Comparison of ENCODE assay signal across 18 cellular contexts in genomic region chr7:106222545-106222944, GRCh38.
"Had no signal": no experiment of that assay in that cellular context is flagged by ENCODE, and none has a peak within 500 bp of the region (broad histone marks: within the 10 kb centered on the region; RNA-seq: fewer than 3 reads in every experiment).

No MANE protein-coding gene starts in this region.

- H3K4me3 Mint-ChIP-seq: effector memory CD8-positive, alpha-beta T cell; immature natural killer cell; natural killer cell treated with Interleukin-12 subunit alpha and Interleukin-12 subunit beta and Interleukin-15 and Interleukin-18, amount 100 ng/mL, for 72 hours; neural progenitor cell had no signal

- H3K9ac ChIP-seq: neural progenitor cell had no signal

- H3K4me2 ChIP-seq: neural progenitor cell had no signal

- H3K4me1 ChIP-seq: neural progenitor cell had no signal

- H3K36me3 Mint-ChIP-seq: immature natural killer cell; natural killer cell treated with Interleukin-12 subunit alpha and Interleukin-12 subunit beta and Interleukin-15 and Interleukin-18, amount 100 ng/mL, for 72 hours; neural progenitor cell had no signal

- DNase-seq: effector memory CD8-positive, alpha-beta T cell; esophagus squamous epithelium; foreskin fibroblast; glutamatergic neuron; immature natural killer cell; left lung; mesenchymal stem cell; midbrain; nucleus accumbens; ovary; right cardiac atrium; stimulated activated naive CD4-positive, alpha-beta T cell treated with Interleukin-2 at 50 U/mL for 16 hours; transverse colon had no signal

- H3K27ac ChIP-seq: gastroesophageal sphincter, left lung, neural progenitor cell, ovary, transverse colon had no signal

- H3K27ac Mint-ChIP-seq: effector memory CD8-positive, alpha-beta T cell; immature natural killer cell; natural killer cell treated with Interleukin-12 subunit alpha and Interleukin-12 subunit beta and Interleukin-15 and Interleukin-18, amount 100 ng/mL, for 72 hours had no signal

- H3K4me1 Mint-ChIP-seq: immature natural killer cell had no signal

- H3K9me3 ChIP-seq: esophagus squamous epithelium, gastroesophageal sphincter, left lung, ovary, transverse colon had no signal

- ATAC-seq: effector memory CD8-positive, alpha-beta T cell; gastroesophageal sphincter; left lung; natural killer cell treated with Interleukin-12 subunit alpha and Interleukin-12 subunit beta and Interleukin-15 and Interleukin-18, amount 100 ng/mL, for 72 hours had no signal

- H3K4me3 ChIP-seq: esophagus squamous epithelium, gastroesophageal sphincter, left lung, lung, neural progenitor cell, ovary, transverse colon had no signal

- H3K27me3 ChIP-seq: esophagus squamous epithelium, gastroesophageal sphincter, left lung, neural progenitor cell, ovary, transverse colon had no signal

- H3K36me3 ChIP-seq: esophagus squamous epithelium, gastroesophageal sphincter, left lung, neural progenitor cell, ovary, transverse colon had no signal

- H3K9me3 Mint-ChIP-seq: effector memory CD8-positive, alpha-beta T cell; immature natural killer cell; natural killer cell treated with Interleukin-12 subunit alpha and Interleukin-12 subunit beta and Interleukin-15 and Interleukin-18, amount 100 ng/mL, for 72 hours; neural progenitor cell had no signal

- FAIRE-seq: keratinocyte had no signal
